1 cellular context compared by ENCODE assay signal in the genomic region with DNA sequence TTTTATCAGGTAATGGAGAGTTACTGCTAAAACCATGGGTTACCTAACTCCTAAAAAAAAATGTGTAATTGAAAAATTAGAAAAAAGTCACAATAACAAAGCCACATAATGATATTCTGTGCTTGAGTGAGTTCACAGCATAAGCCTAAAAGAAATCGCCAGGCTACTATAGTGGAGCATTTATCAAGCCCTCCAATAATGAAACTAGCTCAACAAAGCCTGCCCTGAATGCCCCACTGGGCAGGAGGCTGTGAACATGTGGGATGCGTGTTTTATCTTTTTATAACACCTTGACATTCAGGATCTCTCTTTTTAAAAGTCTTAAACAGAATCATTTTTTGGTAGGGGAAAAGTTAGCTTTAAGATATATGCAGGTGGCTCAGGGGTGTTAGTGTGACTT.
TF ChIP-seq lines count a peak whose summit lies in the region.

No MANE protein-coding gene starts in this region.

TF ChIP-seq in GM12878, 131 proteins besides CTCF, POLR2A, EP300 and RAD21 (continued from another document):
- TF ChIP-seq CBFB (IDR thresholded peaks at IDR 0.05; ENCODE audit: low read depth) (no peak), SMC3 (IDR thresholded peaks at IDR 0.05; ENCODE audit: borderline replicate concordance, low read length) (no peak), SUZ12 (IDR thresholded peaks at IDR 0.05; ENCODE audit: unreplicated experiment) (no peak), NR2C1 (IDR thresholded peaks at IDR 0.05) (no peak)
- TF ChIP-seq, protein P1, sequence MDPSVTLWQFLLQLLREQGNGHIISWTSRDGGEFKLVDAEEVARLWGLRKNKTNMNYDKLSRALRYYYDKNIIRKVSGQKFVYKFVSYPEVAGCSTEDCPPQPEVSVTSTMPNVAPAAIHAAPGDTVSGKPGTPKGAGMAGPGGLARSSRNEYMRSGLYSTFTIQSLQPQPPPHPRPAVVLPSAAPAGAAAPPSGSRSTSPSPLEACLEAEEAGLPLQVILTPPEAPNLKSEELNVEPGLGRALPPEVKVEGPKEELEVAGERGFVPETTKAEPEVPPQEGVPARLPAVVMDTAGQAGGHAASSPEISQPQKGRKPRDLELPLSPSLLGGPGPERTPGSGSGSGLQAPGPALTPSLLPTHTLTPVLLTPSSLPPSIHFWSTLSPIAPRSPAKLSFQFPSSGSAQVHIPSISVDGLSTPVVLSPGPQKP (IDR thresholded peaks at IDR 0.05; ENCODE audit: low read depth, low read length), result no peak
TF ChIP-seq in GM12878: peak in this region for 0.
